Comparison of ENCODE assay signal across 8 cellular contexts in genomic region chr22:21642584-21643448, GRCh38. TPM values are rescaled to one million over a fixed set of nuclear protein-coding genes. Genes with fewer than 3 reads are reported as not detected.
DNase-seq lines count a peak whose midpoint lies in the region; ATAC-seq and TF ChIP-seq lines count a peak whose summit lies in the region.

No MANE protein-coding gene starts in this region.

- peak; percentile 79 for TF ChIP-seq CTCF in VCaP (conservative IDR thresholded peaks at IDR 0.05)

- peak overlapping the region; percentile 78 for H3K27ac ChIP-seq in VCaP

- DNase-seq in NCI-H82 (lab: John Stamatoyannopoulos, UW), result peak; percentile 79
- DNase-seq in NCI-H82 treated with DMSO at 0.1 percent for 48 hours (lab: John Stamatoyannopoulos, UW; ENCODE audit: unreplicated experiment), result no peak
- peak; percentile 61 for DNase-seq in NCI-H1105 treated with DMSO at 0.1 percent for 48 hours (lab: John Stamatoyannopoulos, UW)
- peak; percentile 67 for DNase-seq in cerebellar cortex (ENCODE audit: low spot score)
- no peak for DNase-seq in left lobe of liver (ENCODE audit: low spot score)
- DNase-seq in stimulated activated CD4-positive, alpha-beta T cell treated with anti-CD3 and anti-CD28 coated beads, Interleukin-4, amount 100 ng/mL, for 48 hours (ENCODE audit: low read depth in 2 of 2), result peak; percentile 57 to 58

- ATAC-seq in left lobe of liver, result peak; percentile 43
- no peak for ATAC-seq in GM18868 (IDR thresholded peaks at IDR 0.05; ENCODE audit: unreplicated experiment)

RNA-seq across cellular contexts. Expression of gene SDF2L1, which starts 0.7 kb away (rescaled TPM):
- 99.1 TPM for total RNA-seq in left lobe of liver

RNA-seq across cellular contexts. Expression of gene CCDC116, which starts 10.3 kb away (rescaled TPM):
- 0.45 TPM for total RNA-seq in left lobe of liver

RNA-seq across cellular contexts. Expression of gene YDJC, which starts 13.0 kb away (rescaled TPM):
- 10.0 TPM for total RNA-seq in left lobe of liver

RNA-seq across cellular contexts. Expression of gene PPIL2, which starts 23.0 kb away (rescaled TPM):
- total RNA-seq in left lobe of liver, result 18.1 TPM

Comparison
In these comparisons a context has a peak if more than half of its experiments do, and no peak if none do; other contexts are left out.
1. DNase-seq: peak in NCI-H82 (single experiment), NCI-H1105 treated with DMSO at 0.1 percent for 48 hours (single experiment), cerebellar cortex (single experiment) and stimulated activated CD4-positive, alpha-beta T cell treated with anti-CD3 and anti-CD28 coated beads, Interleukin-4, amount 100 ng/mL, for 48 hours (2 of 2); none in NCI-H82 treated with DMSO at 0.1 percent for 48 hours (single experiment) and left lobe of liver (single experiment).